15 cellular contexts compared by ENCODE assay signal in the genomic region with DNA sequence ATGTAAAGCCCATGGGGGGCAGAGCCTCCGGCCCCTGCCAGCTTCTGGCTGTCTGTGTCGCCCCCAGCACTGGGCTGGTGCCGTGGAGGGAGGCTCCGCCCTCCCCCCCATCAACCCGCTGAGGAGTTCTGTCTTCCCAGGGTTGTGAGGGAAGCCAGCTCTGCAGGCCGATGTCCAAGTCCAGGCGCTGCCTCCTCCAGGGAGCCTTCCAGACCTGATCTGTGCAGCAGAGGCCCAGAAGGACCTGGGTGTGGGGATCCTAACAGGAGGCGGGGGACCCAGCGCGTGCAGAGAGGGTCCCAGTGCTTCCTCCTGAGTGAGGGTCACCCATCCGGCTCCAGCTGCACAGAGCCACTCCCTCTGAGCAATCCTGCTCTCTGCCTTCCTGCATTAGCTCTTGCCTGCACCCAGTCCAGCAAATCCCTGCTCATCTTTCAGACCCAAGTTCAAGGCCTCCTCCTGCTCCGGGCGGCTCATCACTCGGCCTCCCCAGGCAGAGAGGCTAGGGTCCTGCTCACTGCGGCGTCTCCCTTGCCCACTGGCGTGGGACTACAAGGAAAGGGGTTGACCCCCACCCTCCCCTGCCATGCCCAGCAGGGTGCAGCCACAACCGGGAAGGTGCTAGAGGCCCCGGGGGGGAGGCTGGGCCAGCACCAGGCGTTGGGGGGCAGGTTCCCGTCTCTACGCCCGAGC. TPM values are rescaled to one million over a fixed set of nuclear protein-coding genes. Genes with fewer than 3 reads are reported as not detected.
DNase-seq lines count a peak whose midpoint lies in the region; ATAC-seq and TF ChIP-seq lines count a peak whose summit lies in the region.
"Had no signal": no experiment of that assay in that cellular context is flagged by ENCODE, and none has a peak within 500 bp of the region (broad histone marks: within the 10 kb centered on the region; RNA-seq: fewer than 3 reads in every experiment).

No MANE protein-coding gene starts in this region.

- no peak for ATAC-seq in sciatic nerve
- no peak for ATAC-seq in HG03045 (IDR thresholded peaks at IDR 0.05; ENCODE audit: unreplicated experiment)
- no peak for ATAC-seq in GM18873 (IDR thresholded peaks at IDR 0.05; ENCODE audit: low FRiP score, unreplicated experiment)
- ATAC-seq: body of pancreas, esophagus mucosa had no signal

- peak; percentile 17 for DNase-seq in COLO668 (lab: John Stamatoyannopoulos, UW; ENCODE audit: unreplicated experiment)
- DNase-seq in hepatocyte (ENCODE audit: low spot score) = no peak
- peak; percentile 63 for DNase-seq in sciatic nerve (ENCODE audit: low spot score)
- DNase-seq in stimulated activated CD4-positive, alpha-beta T cell treated with anti-CD3 and anti-CD28 coated beads, Interleukin-4, amount 100 ng/mL, for 24 hours = no peak
- no peak for DNase-seq in GM13976 (ENCODE audit: low spot score)
- DNase-seq: DMS79 treated with DMSO at 0.1 percent for 48 hours, KBM-7 had no signal

- peaks cover 42% of the 10 kb centered on the region for H3K4me1 ChIP-seq in hepatocyte (ENCODE audit: insufficient read depth)

- no peaks in the 10 kb centered on the region for H3K27me3 Mint-ChIP-seq in T-helper 1 cell treated with Interleukin-12 subunit alpha and Interleukin-12 subunit beta and Interleukin-4 antibody, amounts not matched to agents 30 μg/mL and 1 μg/mL, for 36 hours (ENCODE audit: low read depth)

- no peaks in the 10 kb centered on the region for H3K9me2 ChIP-seq in hepatocyte (replicated peaks; ENCODE audit: insufficient read depth)

- H3K79me2 ChIP-seq in hepatocyte = no peaks in the 10 kb centered on the region

- 74% methylated on average over 16 of the region's 23 CpGs for WGBS in hepatocyte (ENCODE audit: low lambda C conversion rate, missing lambda C conversion rate)

- no peaks in the 10 kb centered on the region for H3K36me3 ChIP-seq in hepatocyte (replicated peaks; ENCODE audit: insufficient read depth, low read depth)

- peak overlapping the region; percentile 55 for H3K27ac Mint-ChIP-seq in T-helper 1 cell treated with Interleukin-12 subunit alpha and Interleukin-12 subunit beta and Interleukin-4 antibody, amounts not matched to agents 30 μg/mL and 1 μg/mL, for 36 hours

- peaks cover 12% of the 10 kb centered on the region for H3K4me1 Mint-ChIP-seq in T-helper 1 cell treated with Interleukin-12 subunit alpha and Interleukin-12 subunit beta and Interleukin-4 antibody, amounts not matched to agents 30 μg/mL and 1 μg/mL, for 36 hours (ENCODE audit: low read depth)

- no peak overlapping the region for H3K4me3 ChIP-seq in hepatocyte
- H3K4me3 ChIP-seq: body of pancreas, smooth muscle cell had no signal

- H4K20me1 ChIP-seq in hepatocyte (ENCODE audit: insufficient read depth, poor library complexity, severe bottlenecking) = no peaks in the 10 kb centered on the region

- no peaks in the 10 kb centered on the region for H3K27me3 ChIP-seq in hepatocyte
- H3K27me3 ChIP-seq: body of pancreas had no signal

- TF ChIP-seq CTCF in hepatocyte (IDR thresholded peaks at IDR 0.05; ENCODE audit: poor library complexity) (no peak), GM13976 (IDR thresholded peaks at IDR 0.05; ENCODE audit: borderline replicate concordance, control extremely low read depth, extremely low read depth, insufficient read depth, missing control alignments) (no peak)

- H3K36me3 Mint-ChIP-seq in T-helper 1 cell treated with Interleukin-12 subunit alpha and Interleukin-12 subunit beta and Interleukin-4 antibody, amounts not matched to agents 30 μg/mL and 1 μg/mL, for 36 hours (ENCODE audit: low read depth) = peaks cover 2% of the 10 kb centered on the region

- H3K4me2 ChIP-seq in hepatocyte = peak overlapping the region; percentile 73
- H3K4me2 ChIP-seq: smooth muscle cell had no signal

- H3K27ac ChIP-seq in hepatocyte = peak overlapping the region; percentile 99

- no peaks in the 10 kb centered on the region for H3K9me3 ChIP-seq in hepatocyte (ENCODE audit: low read depth)
- H3K9me3 ChIP-seq: body of pancreas had no signal

- no peak overlapping the region for H3K4me3 Mint-ChIP-seq in T-helper 1 cell treated with Interleukin-12 subunit alpha and Interleukin-12 subunit beta and Interleukin-4 antibody, amounts not matched to agents 30 μg/mL and 1 μg/mL, for 36 hours

- H3K9me3 Mint-ChIP-seq in T-helper 1 cell treated with Interleukin-12 subunit alpha and Interleukin-12 subunit beta and Interleukin-4 antibody, amounts not matched to agents 30 μg/mL and 1 μg/mL, for 36 hours = no peaks in the 10 kb centered on the region

- in situ Hi-C loops in GM13976 (cut with MboI; ENCODE audit: low sequenced_read_pairs, unreplicated experiment) = no loop called here

- intact Hi-C loops in sciatic nerve (cut with DNase I) = no loop called here

- no peak overlapping the region for H2AFZ ChIP-seq in hepatocyte

RNA-seq across cellular contexts. Expression of gene PRR33, which starts 16.5 kb away (rescaled TPM):
- total RNA-seq in hepatocyte (not detected in 2 replicates), sciatic nerve (not detected)
- polyA plus RNA-seq in hepatocyte = 0.29 and 0.47 TPM in 2 replicates
- total RNA-seq: body of pancreas, esophagus mucosa, kidney epithelial cell, NCI-H460, smooth muscle cell had no signal
- polyA plus RNA-seq: smooth muscle cell had no signal

RNA-seq across cellular contexts. Expression of gene LSP1, which starts 22.4 kb away (rescaled TPM):
- 27.1 and 29.9 TPM in 2 replicates for total RNA-seq in hepatocyte
- 41.4 and 47.0 TPM in 2 replicates for polyA plus RNA-seq in hepatocyte
- total RNA-seq in sciatic nerve = 89.6 TPM
- total RNA-seq: kidney epithelial cell, NCI-H460 had no signal

RNA-seq across cellular contexts. Expression of gene TNNI2, which starts 36.5 kb away (rescaled TPM):
- total RNA-seq in hepatocyte (0.73 and 2.4 TPM in 2 replicates), sciatic nerve (not detected)
- polyA plus RNA-seq in hepatocyte = 5.5 and 10.9 TPM in 2 replicates
- total RNA-seq: kidney epithelial cell, NCI-H460 had no signal

RNA-seq across cellular contexts. Expression of gene SYT8, which starts 40.4 kb away (rescaled TPM):
- total RNA-seq in hepatocyte (2.6 and 6.3 TPM in 2 replicates), sciatic nerve (1.1 TPM)
- 29.2 and 42.1 TPM in 2 replicates for polyA plus RNA-seq in hepatocyte
- total RNA-seq: NCI-H460 had no signal

RNA-seq across cellular contexts. Expression of gene TNNT3, which starts 44.3 kb away (rescaled TPM):
- total RNA-seq in hepatocyte (19.2 and 20.6 TPM in 2 replicates), sciatic nerve (35.6 TPM)
- polyA plus RNA-seq in hepatocyte = 29.9 and 41.4 TPM in 2 replicates
- total RNA-seq: kidney epithelial cell, NCI-H460 had no signal

Comparison
In these comparisons a context has a peak if more than half of its experiments do, and no peak if none do; other contexts are left out.
1. DNase-seq: peak in COLO668 (single experiment) and sciatic nerve (single experiment); none in hepatocyte (single experiment), stimulated activated CD4-positive, alpha-beta T cell treated with anti-CD3 and anti-CD28 coated beads, Interleukin-4, amount 100 ng/mL, for 24 hours (single experiment) and GM13976 (single experiment).